Comparison of ENCODE assay signal across 8 cellular contexts in the genomic region with DNA sequence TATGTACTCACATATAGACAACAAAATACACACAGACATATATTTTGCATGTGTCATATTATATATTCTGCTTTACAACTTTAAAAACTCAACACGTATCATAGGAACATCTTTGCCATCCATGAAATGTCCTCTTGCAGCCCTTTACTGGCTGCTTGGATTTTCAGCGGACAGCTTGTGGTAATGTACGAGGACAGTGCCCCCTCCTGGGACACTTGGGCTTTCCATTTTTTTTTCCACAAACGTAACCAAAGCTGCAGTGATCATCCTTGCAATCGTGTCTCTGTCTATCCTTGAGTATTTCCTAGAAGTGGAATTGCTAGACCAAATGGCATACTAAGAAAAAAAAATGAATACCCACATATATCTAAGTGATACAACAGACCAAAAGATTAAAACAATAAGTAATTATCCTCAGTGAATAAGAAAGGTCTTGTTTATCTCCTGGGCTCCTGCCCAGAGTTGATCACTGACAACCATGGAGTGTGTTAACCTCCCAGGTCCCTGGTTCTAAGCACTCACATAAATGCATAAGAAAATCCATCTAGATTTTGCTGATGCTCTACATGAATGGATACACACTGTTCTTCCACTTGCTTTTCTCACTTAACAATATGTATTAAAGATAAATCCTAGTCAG. TPM values are rescaled to one million over a fixed set of nuclear protein-coding genes. Genes with fewer than 3 reads are reported as not detected.
DNase-seq lines count a peak whose midpoint lies in the region; ATAC-seq, FAIRE-seq and TF ChIP-seq lines count a peak whose summit lies in the region.

No MANE protein-coding gene starts in this region.

- H3K9me3 Mint-ChIP-seq in effector memory CD8-positive, alpha-beta T cell, result no peaks in the 10 kb centered on the region

- H3K4me3 ChIP-seq in esophagus muscularis mucosa (no peak overlapping the region), neuronal stem cell (ENCODE audit: low read length in 2 of 2) (no peak overlapping the region)

- H2AFZ ChIP-seq in neuronal stem cell (ENCODE audit: low read length), result no peak overlapping the region

- H3K36me3 Mint-ChIP-seq in effector memory CD8-positive, alpha-beta T cell (ENCODE audit: insufficient read depth), result peaks cover 5% of the 10 kb centered on the region

- H3K4me3 Mint-ChIP-seq in effector memory CD8-positive, alpha-beta T cell, result no peak overlapping the region

- H3K27ac ChIP-seq in esophagus muscularis mucosa (replicated peaks in 1 of 4) (no peak overlapping the region), neuronal stem cell (replicated peaks; ENCODE audit: low read length) (no peak overlapping the region)

- H3K36me3 ChIP-seq in esophagus muscularis mucosa, result no peaks in the 10 kb centered on the region
- H3K36me3 ChIP-seq in neuronal stem cell (replicated peaks in 1 of 2; ENCODE audit: control insufficient read depth in 2 of 2, insufficient read depth in 2 of 2, low read length in 2 of 2), result no peaks in the 10 kb centered on the region

- no peak overlapping the region for H3K4me2 ChIP-seq in neuronal stem cell (ENCODE audit: insufficient read depth, low read length, poor library complexity, severe bottlenecking)

- H3K27ac Mint-ChIP-seq in effector memory CD8-positive, alpha-beta T cell, result no peak overlapping the region

- no peak overlapping the region for H3K14ac ChIP-seq in neuronal stem cell (ENCODE audit: low read length)

- no peak overlapping the region for H3K9ac ChIP-seq in neuronal stem cell (ENCODE audit: low read depth, low read length, poor library complexity)

- H3K18ac ChIP-seq in neuronal stem cell (ENCODE audit: low read length), result no peak overlapping the region

- H3K4ac ChIP-seq in neuronal stem cell (ENCODE audit: low read length), result no peak overlapping the region

- H2BK15ac ChIP-seq in neuronal stem cell (ENCODE audit: low read length), result no peak overlapping the region

- no peak overlapping the region for H2BK120ac ChIP-seq in neuronal stem cell (ENCODE audit: low read depth, low read length)

- H3K4me1 ChIP-seq in esophagus muscularis mucosa (peaks cover 0 to 5% (median 0%) of the 10 kb centered on the region in 4 donors), neuronal stem cell (ENCODE audit: control insufficient read depth in 2 of 2, insufficient read depth in 1 of 2, low read depth in 1 of 2, low read length in 2 of 2) (no peaks in the 10 kb centered on the region)

- TF ChIP-seq POLR2A in H54 (IDR thresholded peaks at IDR 0.05; ENCODE audit: low read depth, low read length) (no peak), esophagus muscularis mucosa (IDR thresholded peaks at IDR 0.05; ENCODE audit: low read depth) (no peak)

- DNase-seq in AG08396 (ENCODE audit: low spot score), result peak; percentile 73
- DNase-seq in H54 (ENCODE audit: insufficient read length, low spot score), result peak; percentile 38
- DNase-seq in RKO (ENCODE audit: low spot score), result peak; percentile 56
- no peak for DNase-seq in esophagus muscularis mucosa (ENCODE audit: extremely low spot score)
- peak; percentile 36 for DNase-seq in neuronal stem cell (ENCODE audit: low spot score)
- DNase-seq in stimulated activated CD4-positive, alpha-beta T cell treated with anti-CD3 and anti-CD28 coated beads, Interleukin-4, amount 100 ng/mL, for 24 hours, result no peak
- DNase-seq in effector memory CD8-positive, alpha-beta T cell, result no peak
- no peak for DNase-seq in activated CD4-positive, alpha-beta T cell treated with anti-CD3 and anti-CD28 coated beads for 1 hour

- no peak overlapping the region for H2BK5ac ChIP-seq in neuronal stem cell (ENCODE audit: low read length)

- no peak overlapping the region for H2AK5ac ChIP-seq in neuronal stem cell (ENCODE audit: low read depth, low read length)

- H3K9me3 ChIP-seq in esophagus muscularis mucosa (no peaks in the 10 kb centered on the region), neuronal stem cell (replicated peaks in 1 of 2; ENCODE audit: control insufficient read depth in 2 of 2, insufficient read depth in 1 of 2, low read depth in 1 of 2, low read length in 2 of 2) (no peaks in the 10 kb centered on the region)

- no peak overlapping the region for H3K23ac ChIP-seq in neuronal stem cell (ENCODE audit: low read depth, low read length, poor library complexity)

- peak; percentile 48 to 58 (median 49) for TF ChIP-seq CTCF in esophagus muscularis mucosa (IDR thresholded peaks at IDR 0.05)

- H4K91ac ChIP-seq in neuronal stem cell (ENCODE audit: low read depth, low read length, poor library complexity), result no peak overlapping the region

- no peaks in the 10 kb centered on the region for H3K4me1 Mint-ChIP-seq in effector memory CD8-positive, alpha-beta T cell (ENCODE audit: low read depth in 2 of 2)

- H4K8ac ChIP-seq in neuronal stem cell (ENCODE audit: low read depth, low read length), result no peak overlapping the region

- H2BK12ac ChIP-seq in neuronal stem cell (ENCODE audit: low read length), result no peak overlapping the region

- peaks cover 32% of the 10 kb centered on the region in 2 donors for H3K27me3 Mint-ChIP-seq in effector memory CD8-positive, alpha-beta T cell

- no peak for FAIRE-seq in H54 (lab: Jason Lieb, UNC)

- 4% methylated on average over 5 of the region's 5 CpGs for WGBS in esophagus muscularis mucosa
- WGBS in neuronal stem cell (ENCODE audit: extremely low coverage in 2 of 2, insufficient read length in 2 of 2, insufficient replicate concordance in 1 of 2), 2 donors, result no CpG with 5 or more reads among the region's 5 CpGs

- H3K79me1 ChIP-seq in neuronal stem cell (ENCODE audit: low read depth, low read length), result no peaks in the 10 kb centered on the region

- no peak for ATAC-seq in effector memory CD8-positive, alpha-beta T cell (replicated peaks)

- H3K27me3 ChIP-seq in esophagus muscularis mucosa, result peaks cover 0 to 14% (median 0%) of the 10 kb centered on the region in 4 donors
- peaks cover 0 to 3% (median 0%) of the 10 kb centered on the region in 3 experiments for H3K27me3 ChIP-seq in neuronal stem cell (ENCODE audit: control insufficient read depth in 3 of 3, insufficient read depth in 3 of 3, low read depth in 1 of 3, low read length in 3 of 3)

- TF ChIP-seq EP300 in esophagus muscularis mucosa (IDR thresholded peaks at IDR 0.05), result no peak

- intact Hi-C loops in esophagus muscularis mucosa (cut with DNase I), result loop anchor here (5.0 kb wide), 2 partner anchors 95 to 265 kb away; no protein-coding TSS in a partner anchor

RNA-seq across cellular contexts. Expression of gene BPI, which starts 18.1 kb away (rescaled TPM):
- under 1 TPM in 2 of 4 donors, not detected in 2; 0.66 to 0.92 TPM for total RNA-seq in esophagus muscularis mucosa
- not detected for polyA plus RNA-seq in neuronal stem cell (2013, experiment 1 of 2)
- not detected for polyA plus RNA-seq in neuronal stem cell (2013, experiment 2 of 2)

RNA-seq across cellular contexts. Expression of gene LBP, which starts 24.2 kb away (rescaled TPM):
- under 1 TPM in 2 of 4 donors, not detected in 2; 0.13 to 0.33 TPM for total RNA-seq in esophagus muscularis mucosa
- 0.04 TPM for polyA plus RNA-seq in neuronal stem cell (2013, experiment 1 of 2)
- polyA plus RNA-seq in neuronal stem cell (2013, experiment 2 of 2), result 0.03 TPM

Comparison
In these comparisons a context has a peak if more than half of its experiments do, and no peak if none do; other contexts are left out.
1. DNase-seq: peak in AG08396 (single experiment), H54 (single experiment), RKO (single experiment) and neuronal stem cell (single experiment); none in esophagus muscularis mucosa (single experiment), stimulated activated CD4-positive, alpha-beta T cell treated with anti-CD3 and anti-CD28 coated beads, Interleukin-4, amount 100 ng/mL, for 24 hours (single experiment), effector memory CD8-positive, alpha-beta T cell (0 of 3) and activated CD4-positive, alpha-beta T cell treated with anti-CD3 and anti-CD28 coated beads for 1 hour (single experiment).